ENCODE assay signal across 15 cellular contexts in the genomic region with DNA sequence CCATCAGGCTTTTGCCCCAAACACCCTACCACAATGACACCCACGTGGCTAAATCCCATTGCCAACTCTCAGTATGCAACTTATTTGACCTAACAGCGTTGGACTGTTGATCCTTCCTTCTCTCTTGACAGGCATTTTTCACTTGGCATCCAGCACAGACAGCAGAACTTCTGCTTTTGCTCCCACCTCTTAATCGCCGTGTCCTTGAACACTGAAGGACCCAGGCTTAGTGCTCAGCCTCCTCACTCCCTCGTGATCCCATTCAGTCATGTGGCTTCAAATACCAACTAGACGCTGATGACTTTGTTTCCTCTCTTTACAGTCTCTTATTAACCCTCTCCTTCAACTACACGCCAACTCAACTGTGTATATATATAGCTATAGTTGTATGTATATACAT. TPM values are rescaled to one million over a fixed set of nuclear protein-coding genes. Genes with fewer than 3 reads are reported as not detected.
"Had no signal": no experiment of that assay in that cellular context is flagged by ENCODE, and none has a peak within 500 bp of the region (broad histone marks: within the 10 kb centered on the region; RNA-seq: fewer than 3 reads in every experiment).

No MANE protein-coding gene starts in this region.

- DNase-seq: activated CD4-positive, alpha-beta T cell treated with anti-CD3 and anti-CD28 coated beads, Interleukin-2, amount 50 U/mL, for 4 hours; activated CD4-positive, CD25-positive, alpha-beta regulatory T cell treated with anti-CD3 and anti-CD28 coated beads, Interleukin-2, amount 50 U/mL, for 72 hours; activated naive CD4-positive, alpha-beta T cell treated with anti-CD3 and anti-CD28 coated beads for 36 hours; anterior cingulate cortex; brain microvascular endothelial cell; foreskin melanocyte; kidney; left lung; naive B cell; stimulated activated CD4-positive, alpha-beta T cell treated with anti-CD3 and anti-CD28 coated beads, Interleukin-4, amount 100 ng/mL, for 4 hours had no signal

- ATAC-seq: left lung; mucosa of descending colon; stimulated activated memory B cell treated with anti-CD40 and anti-IgM and Interleukin-4, amounts not matched to agents 10 μg/mL and 1 μg/mL and 100 μg/mL, for 72 hours had no signal

- H3K27ac ChIP-seq: brain microvascular endothelial cell, coronary artery, left lung, prostate gland, spleen had no signal

- H3K9me3 ChIP-seq: left lung, mucosa of descending colon, prostate gland had no signal

- H3K4me3 ChIP-seq: coronary artery, left lung, mucosa of descending colon, prostate gland, spleen had no signal

- H3K36me3 ChIP-seq: brain microvascular endothelial cell, left lung, prostate gland had no signal

- H3K27me3 ChIP-seq: brain microvascular endothelial cell, left lung, spleen had no signal

RNA-seq across cellular contexts. Expression of gene GPER1, which starts 47.0 kb away (rescaled TPM):
- total RNA-seq: activated naive CD4-positive, alpha-beta T cell treated with anti-CD3 and anti-CD28 coated beads for 36 hours had no signal
